ENCODE assay signal across 1 cellular context in genomic region chr18:76722224-76723061, GRCh38.
TF ChIP-seq lines count a peak whose summit lies in the region.

No MANE protein-coding gene starts in this region.

TF ChIP-seq in HepG2, 621 proteins besides CTCF, POLR2A, EP300 and RAD21 (continued from another document):
- no peak for TF ChIP-seq HMGXB3 (CRISPR knock-in tag; IDR thresholded peaks at IDR 0.05; ENCODE audit: borderline replicate concordance)
- TF ChIP-seq ADNP (CRISPR knock-in tag; IDR thresholded peaks at IDR 0.05) = no peak
- TF ChIP-seq MXD1 (CRISPR knock-in tag; IDR thresholded peaks at IDR 0.05) = no peak
- TF ChIP-seq PRDM10 (CRISPR knock-in tag; IDR thresholded peaks at IDR 0.05; ENCODE audit: low read depth) = no peak
- no peak for TF ChIP-seq PTBP1 (IDR thresholded peaks at IDR 0.05; ENCODE audit: low read depth, low read length, poor library complexity, severe bottlenecking)
- no peak for TF ChIP-seq FOXP1 (IDR thresholded peaks at IDR 0.05)
- no peak for TF ChIP-seq FOXP1 (CRISPR knock-in tag; IDR thresholded peaks at IDR 0.05)
- no peak for TF ChIP-seq THAP7 (CRISPR knock-in tag; IDR thresholded peaks at IDR 0.05)
- no peak for TF ChIP-seq MIER3 (CRISPR knock-in tag; IDR thresholded peaks at IDR 0.05; ENCODE audit: borderline replicate concordance)
- TF ChIP-seq STAG1 (CRISPR knock-in tag; IDR thresholded peaks at IDR 0.05) = no peak
- no peak for TF ChIP-seq DMTF1 (CRISPR knock-in tag; IDR thresholded peaks at IDR 0.05)
- TF ChIP-seq ZNF772 (CRISPR knock-in tag; IDR thresholded peaks at IDR 0.05) = no peak
TF ChIP-seq in HepG2: peak in this region for 0.
